33 cellular contexts compared by ENCODE assay signal in genomic region chr17:70646673-70647072, GRCh38.
"Had no signal": no experiment of that assay in that cellular context is flagged by ENCODE, and none has a peak within 500 bp of the region (broad histone marks: within the 10 kb centered on the region; RNA-seq: fewer than 3 reads in every experiment).

No MANE protein-coding gene starts in this region.

- H3K27ac ChIP-seq: ascending aorta, body of pancreas, brain microvascular endothelial cell, breast epithelium, cardiac muscle cell had no signal

- H3K36me3 ChIP-seq: ascending aorta, brain microvascular endothelial cell, cardiac muscle cell had no signal

- H3K27me3 ChIP-seq: ascending aorta, body of pancreas, brain microvascular endothelial cell, breast epithelium, cardiac muscle cell had no signal

- FAIRE-seq: astrocyte, bronchial epithelial cell had no signal

- ATAC-seq: activated naive CD4-positive, alpha-beta T cell treated with anti-CD3 and anti-CD28 coated beads, Interleukin-2, amount 50 U/mL, for 72 hours; activated naive CD8-positive, alpha-beta T cell treated with anti-CD3 and anti-CD28 coated beads, Interleukin-2, amount 50 U/mL, for 24 hours; activated T-cell treated with anti-CD3 and anti-CD28 coated beads, Interleukin-2, amount 50 U/mL, for 4 hours; activated T-cell treated with anti-CD3 and anti-CD28 coated beads, Interleukin-2, amount 50 U/mL, for 72 hours; activated T-helper 17 cell treated with anti-CD3 and anti-CD28 coated beads, Interleukin-2, amount 50 U/mL, for 72 hours; body of pancreas had no signal

- H3K9me3 ChIP-seq: ascending aorta, body of pancreas, breast epithelium had no signal

- H3K4me3 ChIP-seq: ascending aorta, body of pancreas, breast epithelium, cardiac muscle cell had no signal

- DNase-seq: activated effector memory CD4-positive, alpha-beta T cell treated with anti-CD3 and anti-CD28 coated beads, Interleukin-2, amount 50 U/mL, for 16 hours; activated effector memory CD4-positive, alpha-beta T cell treated with Interleukin-2 at 50 U/mL for 16 hours; activated gamma-delta T cell; activated gamma-delta T cell treated with Interleukin-2 at 50 U/mL for 16 hours; activated naive CD4-positive, alpha-beta T cell; activated naive CD4-positive, alpha-beta T cell treated with anti-CD3 and anti-CD28 coated beads for 36 hours; activated naive CD4-positive, alpha-beta T cell treated with anti-CD3 and anti-CD28 coated beads, Interleukin-2, amount 10 ng/mL, durations not matched to agents 7 days and 5 days; activated naive CD4-positive, alpha-beta T cell treated with anti-CD3 and anti-CD28 coated beads, Interleukin-2, amount 50 U/mL, for 16 hours; activated naive CD4-positive, alpha-beta T cell treated with Interleukin-2 at 50 U/mL for 16 hours; activated naive CD8-positive, alpha-beta T cell treated with anti-CD3 and anti-CD28 coated beads for 36 hours; activated naive CD8-positive, alpha-beta T cell treated with anti-CD3 and anti-CD28 coated beads, Interleukin-2, amount 10 ng/mL, durations not matched to agents 7 days and 5 days; activated naive CD8-positive, alpha-beta T cell treated with anti-CD3 and anti-CD28 coated beads, Interleukin-2, amount 50 U/mL, for 24 hours; activated T-cell treated with anti-CD3 and anti-CD28 coated beads, Interleukin-2, amount 50 U/mL, for 1 hour; activated T-cell treated with anti-CD3 and anti-CD28 coated beads, Interleukin-2, amount 50 U/mL, for 24 hours; activated T-cell treated with anti-CD3 and anti-CD28 coated beads, Interleukin-2, amount 50 U/mL, for 4 hours; activated T-cell treated with anti-CD3 and anti-CD28 coated beads, Interleukin-2, amount 50 U/mL, for 48 hours; activated T-cell treated with anti-CD3 and anti-CD28 coated beads, Interleukin-2, amount 50 U/mL, for 72 hours; amniotic stem cell; amygdala; anterior cingulate cortex; aorta; body of pancreas; brain microvascular endothelial cell; caudate nucleus; central memory CD4-positive, alpha-beta T cell; cerebellar nuclear complex had no signal

- H3K4me1 ChIP-seq: ascending aorta, body of pancreas, breast epithelium had no signal
